ENCODE assay signal across 7 cellular contexts in the genomic region with DNA sequence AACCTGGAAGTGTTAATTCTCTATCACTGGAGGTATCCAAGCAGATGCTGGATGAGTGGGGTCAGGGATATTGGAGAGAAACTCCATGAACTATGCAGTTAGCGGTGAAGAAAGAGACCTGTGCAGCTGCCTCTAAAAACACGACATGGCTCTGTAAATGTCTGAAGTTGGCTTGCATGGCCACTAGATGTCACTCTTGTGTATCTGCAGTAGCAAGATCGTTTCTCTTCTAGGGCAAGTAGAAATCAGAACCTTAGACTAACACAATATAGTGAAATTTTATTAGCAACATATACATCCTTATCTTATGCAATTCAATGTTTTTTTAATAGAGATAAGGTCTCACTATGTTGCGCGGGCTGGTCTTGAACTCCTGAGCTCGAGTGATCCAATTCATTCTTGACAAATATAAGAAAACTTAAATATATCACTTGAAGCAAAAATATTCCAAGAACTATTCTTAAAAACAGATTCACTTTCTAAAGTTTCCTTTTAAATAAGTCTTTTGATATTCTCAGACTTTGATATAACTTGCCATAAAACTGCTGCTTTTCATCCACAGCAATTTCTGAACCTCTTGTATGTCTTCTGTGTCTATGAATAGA. TPM values are rescaled to one million over a fixed set of nuclear protein-coding genes. Genes with fewer than 3 reads are reported as not detected.
A peak's percentile ranks its signal among the peaks of the same experiment; 100 is the strongest.
DNase-seq lines count a peak whose midpoint lies in the region; ATAC-seq and TF ChIP-seq lines count a peak whose summit lies in the region.

No MANE protein-coding gene starts in this region.

- H3K36me3 ChIP-seq in Karpas-422 (ENCODE audit: insufficient read depth, low read length), result no peaks in the 10 kb centered on the region
- no peaks in the 10 kb centered on the region for H3K36me3 ChIP-seq in PC-3 (ENCODE audit: low read depth, low read length)
- no peaks in the 10 kb centered on the region for H3K36me3 ChIP-seq in left ventricle myocardium inferior

- intact Hi-C loops in PC-3 (cut with micrococcal nuclease) (loop anchor here (1.0 to 2.0 kb wide), 2 partner anchors 52 to 68 kb away; no protein-coding TSS in a partner anchor), left ventricle myocardium inferior (cut with micrococcal nuclease) (loop anchor here (5.0 kb wide), 1 partner anchor 67 kb away; no protein-coding TSS in a partner anchor)

- H3K79me2 ChIP-seq in Karpas-422 (ENCODE audit: low read length) (no peaks in the 10 kb centered on the region), PC-3 (ENCODE audit: low read length) (no peaks in the 10 kb centered on the region)

- CTCF ChIA-PET in PC-3 (lab: Charles Lee), result interaction anchor here (1.3 kb wide), 1 partner anchor 68 kb away, joined by 4 read pairs; no protein-coding TSS in a partner anchor

- ATAC-seq in PC-3 (peak; percentile 93), HG03460 (IDR thresholded peaks at IDR 0.05; ENCODE audit: unreplicated experiment) (no peak)

- no peak overlapping the region for H3K4me3 ChIP-seq in Karpas-422 (ENCODE audit: low read length)
- H3K4me3 ChIP-seq in PC-3 (ENCODE audit: low read length), result peak overlapping the region; percentile 57
- no peak overlapping the region for H3K4me3 ChIP-seq in left ventricle myocardium inferior

- no peak overlapping the region for H3K4me2 ChIP-seq in Karpas-422 (ENCODE audit: low read depth, low read length, poor library complexity, severe bottlenecking)
- H3K4me2 ChIP-seq in PC-3 (ENCODE audit: low read length), result peak overlapping the region; percentile 76

- no peak overlapping the region for H3K9ac ChIP-seq in Karpas-422 (ENCODE audit: low read length)
- no peak overlapping the region for H3K9ac ChIP-seq in PC-3 (ENCODE audit: low read length)

- H2AFZ ChIP-seq in Karpas-422 (ENCODE audit: low read length), result no peak overlapping the region
- H2AFZ ChIP-seq in PC-3 (ENCODE audit: low read length), result peak overlapping the region; percentile 83

- H4K20me1 ChIP-seq in Karpas-422 (ENCODE audit: insufficient read depth, low read depth, low read length) (no peaks in the 10 kb centered on the region), PC-3 (ENCODE audit: low read length) (no peaks in the 10 kb centered on the region)

- H3F3A ChIP-seq in PC-3 (ENCODE audit: low read length, unreplicated experiment), result no peaks in the 10 kb centered on the region

- no peaks in the 10 kb centered on the region for H3K27me3 ChIP-seq in Karpas-422 (ENCODE audit: low read length)
- no peaks in the 10 kb centered on the region for H3K27me3 ChIP-seq in PC-3 (ENCODE audit: low read length)
- H3K27me3 ChIP-seq in left ventricle myocardium inferior (ENCODE audit: low read depth), result peaks cover 13% of the 10 kb centered on the region

- TF ChIP-seq CTCF in PC-3 (conservative IDR thresholded peaks at IDR 0.05; ENCODE audit: low read depth, low read length), result peak; percentile 78
- peak; percentile 92 for TF ChIP-seq CTCF in left ventricle myocardium inferior (IDR thresholded peaks at IDR 0.05; ENCODE audit: borderline replicate concordance)

- H3K27ac ChIP-seq in Karpas-422 (ENCODE audit: low read length) (no peak overlapping the region), PC-3 (ENCODE audit: low read length) (no peak overlapping the region), left ventricle myocardium inferior (replicated peaks) (peak overlapping the region; percentile 33)

- in situ Hi-C loops in G401 (cut with HindIII; ENCODE audit: low sequenced_read_pairs), result no loop called here

- H3K4me1 ChIP-seq in Karpas-422 (ENCODE audit: low read length), result no peaks in the 10 kb centered on the region
- H3K4me1 ChIP-seq in PC-3 (ENCODE audit: insufficient read depth, low read length), result peaks cover 9% of the 10 kb centered on the region
- H3K4me1 ChIP-seq in left ventricle myocardium inferior, result peaks cover 15% of the 10 kb centered on the region

- no peaks in the 10 kb centered on the region for H3K9me2 ChIP-seq in Karpas-422 (replicated peaks; ENCODE audit: insufficient read depth, low read length)
- no peaks in the 10 kb centered on the region for H3K9me2 ChIP-seq in PC-3 (replicated peaks; ENCODE audit: low read length)

- H3K9me3 ChIP-seq in Karpas-422 (ENCODE audit: low read length) (no peaks in the 10 kb centered on the region), PC-3 (ENCODE audit: low read length) (no peaks in the 10 kb centered on the region), left ventricle myocardium inferior (replicated peaks) (no peaks in the 10 kb centered on the region)

- POLR2A ChIA-PET in PC-3 (lab: Charles Lee; ENCODE audit: unreplicated experiment), result interaction anchor here (0.6 kb wide), 1 partner anchor 66 kb away, joined by 4 read pairs; no protein-coding TSS in a partner anchor

- BruUV-seq in PC-3 (replicated peaks; lab: Mats Ljungman, UMichigan), result no TSS peak

- peak; percentile 86 for DNase-seq in G401 (ENCODE audit: low spot score)
- DNase-seq in Karpas-422, result peak; percentile 86
- DNase-seq in PC-3, result peak; percentile 79
- DNase-seq in amniotic epithelial cell (ENCODE audit: low read depth), result peak; percentile 79
- no peak for DNase-seq in left ventricle myocardium inferior
- DNase-seq in retina, result peak; percentile 68

RNA-seq across cellular contexts. Expression of a gene that starts 2.9 kb away (rescaled TPM):
- not detected in 2 replicates for total RNA-seq in G401 (2014; rRNA removed; shearing (Covaris generic))
- not detected in 2 replicates for total RNA-seq in Karpas-422 (2014; rRNA removed; shearing (Covaris generic); ENCODE audit: low replicate concordance)
- total RNA-seq in PC-3 (2014; rRNA removed), result not detected in 2 replicates
- not detected for total RNA-seq in left ventricle myocardium inferior

RNA-seq across cellular contexts. Expression of a gene that starts 45.8 kb away (rescaled TPM):
- 2.6 and 3.5 TPM in 2 replicates for total RNA-seq in G401 (2014; rRNA removed; shearing (Covaris generic))
- not detected in 2 replicates for total RNA-seq in Karpas-422 (2014; rRNA removed; shearing (Covaris generic); ENCODE audit: low replicate concordance)
- 0.35 TPM in 1 of 2 replicates, not detected in the other for total RNA-seq in PC-3 (2014; rRNA removed)
- total RNA-seq in left ventricle myocardium inferior, result 6.5 TPM

RNA-seq across cellular contexts. Expression of a gene that starts 49.0 kb away (rescaled TPM):
- total RNA-seq in G401 (2014; rRNA removed; shearing (Covaris generic)), result not detected in 2 replicates
- total RNA-seq in Karpas-422 (2014; rRNA removed; shearing (Covaris generic); ENCODE audit: low replicate concordance), result not detected in 2 replicates
- 1.7 TPM in 2 replicates for total RNA-seq in PC-3 (2014; rRNA removed)
- total RNA-seq in left ventricle myocardium inferior, result 6.2 TPM
